9 cellular contexts compared by ENCODE assay signal in the genomic region with DNA sequence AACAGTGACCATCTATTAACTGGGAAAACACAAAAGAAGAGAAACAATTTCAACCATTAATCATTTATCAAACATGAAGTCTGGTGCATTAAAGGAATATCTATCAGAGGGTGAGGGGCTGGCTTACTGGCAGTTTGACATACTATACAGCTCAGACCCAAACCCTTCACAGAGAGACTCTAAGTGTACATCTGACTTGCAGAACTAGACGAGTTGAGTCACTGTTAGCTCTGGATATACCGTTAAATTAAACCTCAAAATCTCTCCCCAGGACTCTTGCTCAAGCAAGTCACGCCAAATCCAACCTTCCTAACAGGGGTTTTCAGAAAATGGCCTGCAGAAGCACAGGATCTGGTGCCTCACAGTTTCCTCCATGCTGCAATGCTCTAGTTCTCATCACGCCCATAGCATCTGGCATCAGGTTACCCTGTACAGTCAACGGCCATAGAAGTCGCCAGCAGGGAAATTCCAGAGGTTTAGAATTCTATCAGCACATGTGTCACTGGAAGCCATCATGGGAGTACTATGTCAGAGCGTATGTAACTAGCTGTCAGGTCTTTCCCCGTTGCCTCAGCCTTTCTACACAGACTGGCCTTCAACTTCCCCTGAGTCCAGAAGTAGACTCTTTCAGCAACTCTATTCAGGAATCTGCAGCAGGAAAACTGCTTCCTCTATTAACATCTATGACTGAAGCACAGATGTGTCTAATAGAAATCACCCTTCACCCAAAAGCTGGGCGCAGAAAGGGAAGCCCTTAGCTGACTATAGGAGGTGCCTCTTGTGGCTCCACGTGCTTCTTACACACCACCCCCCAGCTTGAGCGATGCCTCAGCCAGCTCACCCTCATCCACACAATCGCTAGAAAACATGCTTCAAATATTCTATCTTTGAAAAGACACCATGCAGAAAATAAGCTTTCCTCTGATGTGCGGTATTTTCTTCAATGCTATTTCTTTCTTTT. TPM values are rescaled to one million over a fixed set of nuclear protein-coding genes. Genes with fewer than 3 reads are reported as not detected.
DNase-seq lines count a peak whose midpoint lies in the region; ATAC-seq and TF ChIP-seq lines count a peak whose summit lies in the region.
"Had no signal": no experiment of that assay in that cellular context is flagged by ENCODE, and none has a peak within 500 bp of the region (broad histone marks: within the 10 kb centered on the region; RNA-seq: fewer than 3 reads in every experiment).

No MANE protein-coding gene starts in this region.

- H3K36me3 Mint-ChIP-seq in GM23338 (ENCODE audit: low read depth), result peaks cover 58% of the 10 kb centered on the region

- no peaks in the 10 kb centered on the region for H3K9me3 Mint-ChIP-seq in GM23338

- H3K36me3 ChIP-seq in stomach, result peaks cover 53 to 99% (median 96%) of the 10 kb centered on the region in 4 donors
- peaks cover 28% of the 10 kb centered on the region for H3K36me3 ChIP-seq in GM23338 (ENCODE audit: insufficient read depth)

- H2AFZ ChIP-seq in GM23338, result no peak overlapping the region

- H3K4me1 ChIP-seq in stomach (peaks cover 5 to 62% (median 35%) of the 10 kb centered on the region in 4 donors), GM23338 (ENCODE audit: insufficient read depth) (no peaks in the 10 kb centered on the region)

- H3K27ac Mint-ChIP-seq in GM23338, result no peak overlapping the region
- H3K27ac Mint-ChIP-seq: B cell had no signal

- H3K79me2 ChIP-seq in GM23338 (replicated peaks; ENCODE audit: insufficient read depth), result peaks cover 14% of the 10 kb centered on the region; the same call in 1 of the 2 replicates

- no peaks in the 10 kb centered on the region for H3K9me3 ChIP-seq in stomach

- H3K27me3 ChIP-seq in stomach (no peaks in the 10 kb centered on the region), GM23338 (ENCODE audit: insufficient read depth) (no peaks in the 10 kb centered on the region)

- no peaks in the 10 kb centered on the region for H3K9me2 ChIP-seq in GM23338 (ENCODE audit: insufficient read depth)

- no peaks in the 10 kb centered on the region; the same call in none of the 2 replicates for H3F3A ChIP-seq in GM23338 (replicated peaks; ENCODE audit: low read depth)

- H3K4me1 Mint-ChIP-seq in GM23338, result no peaks in the 10 kb centered on the region

- no peak for ATAC-seq in GM23338

- H3K4me3 Mint-ChIP-seq in GM23338, result no peak overlapping the region
- H3K4me3 Mint-ChIP-seq: B cell had no signal

- peaks cover 10% of the 10 kb centered on the region for H3K27me3 Mint-ChIP-seq in GM23338 (ENCODE audit: insufficient read depth, low read depth, poor library complexity)
- H3K27me3 Mint-ChIP-seq: B cell had no signal

- 65 to 81% (median 75%) methylated on average over 13 of the region's 13 CpGs for WGBS in stomach, 5 donors

- no peak overlapping the region for H3K27ac ChIP-seq in stomach
- H3K27ac ChIP-seq in GM23338 (ENCODE audit: low read depth), result no peak overlapping the region

- H4K20me1 ChIP-seq in GM23338 (replicated peaks; ENCODE audit: insufficient read depth), result peaks cover 18% of the 10 kb centered on the region

- intact Hi-C loops in stomach (cut with DNase I; ENCODE audit: low total_unique reads), result no loop called here

- DNase-seq in SIG-M5 treated with dmso at 0.1 percent for 504 hours (lab: John Stamatoyannopoulos, UW; ENCODE audit: unreplicated experiment) (peak; percentile 41), SIG-M5 (lab: John Stamatoyannopoulos, UW) (no peak), MV-4-11 (lab: John Stamatoyannopoulos, UW) (peak; percentile 61), dermis microvascular lymphatic vessel endothelial cell (ENCODE audit: low read depth in 2 of 2) (peak; percentile 30 to 56), stomach (no peak), NCI-H2029 treated with DMSO at 0.1 percent for 48 hours (lab: John Stamatoyannopoulos, UW) (no peak), GM23338 (ENCODE audit: low spot score) (no peak)
- DNase-seq in stimulated activated CD4-positive, alpha-beta T cell treated with anti-CD3 and anti-CD28 coated beads, Interleukin-15, amount 100 ng/mL, for 24 hours, result peak; percentile 58

- TF ChIP-seq POLR2A in stomach (IDR thresholded peaks at IDR 0.05), result no peak

- H3K4me3 ChIP-seq in stomach, result no peak overlapping the region
- no peak overlapping the region for H3K4me3 ChIP-seq in GM23338

- no peak for TF ChIP-seq EP300 in stomach (IDR thresholded peaks at IDR 0.05)

- no peak for TF ChIP-seq CTCF in stomach (IDR thresholded peaks at IDR 0.05)
- TF ChIP-seq CTCF in GM23338 (conservative IDR thresholded peaks at IDR 0.05; ENCODE audit: low read depth in 2 of 2), result no peak

- H3K4me2 ChIP-seq in GM23338, result no peak overlapping the region

TF ChIP-seq in GM23338, 12 proteins besides CTCF, POLR2A, EP300 and RAD21 (continues in another document):
- TF ChIP-seq EZH2 (IDR thresholded peaks at IDR 0.05; ENCODE audit: low read depth, unreplicated experiment) (no peak), CREB1 (CRISPR knock-in tag; IDR thresholded peaks at IDR 0.05; ENCODE audit: low read depth) (no peak), JUNB (IDR thresholded peaks at IDR 0.05; ENCODE audit: unreplicated experiment) (no peak), EZH2phosphoT487 (IDR thresholded peaks at IDR 0.05; ENCODE audit: unreplicated experiment) (no peak)
- TF ChIP-seq, protein P1, sequence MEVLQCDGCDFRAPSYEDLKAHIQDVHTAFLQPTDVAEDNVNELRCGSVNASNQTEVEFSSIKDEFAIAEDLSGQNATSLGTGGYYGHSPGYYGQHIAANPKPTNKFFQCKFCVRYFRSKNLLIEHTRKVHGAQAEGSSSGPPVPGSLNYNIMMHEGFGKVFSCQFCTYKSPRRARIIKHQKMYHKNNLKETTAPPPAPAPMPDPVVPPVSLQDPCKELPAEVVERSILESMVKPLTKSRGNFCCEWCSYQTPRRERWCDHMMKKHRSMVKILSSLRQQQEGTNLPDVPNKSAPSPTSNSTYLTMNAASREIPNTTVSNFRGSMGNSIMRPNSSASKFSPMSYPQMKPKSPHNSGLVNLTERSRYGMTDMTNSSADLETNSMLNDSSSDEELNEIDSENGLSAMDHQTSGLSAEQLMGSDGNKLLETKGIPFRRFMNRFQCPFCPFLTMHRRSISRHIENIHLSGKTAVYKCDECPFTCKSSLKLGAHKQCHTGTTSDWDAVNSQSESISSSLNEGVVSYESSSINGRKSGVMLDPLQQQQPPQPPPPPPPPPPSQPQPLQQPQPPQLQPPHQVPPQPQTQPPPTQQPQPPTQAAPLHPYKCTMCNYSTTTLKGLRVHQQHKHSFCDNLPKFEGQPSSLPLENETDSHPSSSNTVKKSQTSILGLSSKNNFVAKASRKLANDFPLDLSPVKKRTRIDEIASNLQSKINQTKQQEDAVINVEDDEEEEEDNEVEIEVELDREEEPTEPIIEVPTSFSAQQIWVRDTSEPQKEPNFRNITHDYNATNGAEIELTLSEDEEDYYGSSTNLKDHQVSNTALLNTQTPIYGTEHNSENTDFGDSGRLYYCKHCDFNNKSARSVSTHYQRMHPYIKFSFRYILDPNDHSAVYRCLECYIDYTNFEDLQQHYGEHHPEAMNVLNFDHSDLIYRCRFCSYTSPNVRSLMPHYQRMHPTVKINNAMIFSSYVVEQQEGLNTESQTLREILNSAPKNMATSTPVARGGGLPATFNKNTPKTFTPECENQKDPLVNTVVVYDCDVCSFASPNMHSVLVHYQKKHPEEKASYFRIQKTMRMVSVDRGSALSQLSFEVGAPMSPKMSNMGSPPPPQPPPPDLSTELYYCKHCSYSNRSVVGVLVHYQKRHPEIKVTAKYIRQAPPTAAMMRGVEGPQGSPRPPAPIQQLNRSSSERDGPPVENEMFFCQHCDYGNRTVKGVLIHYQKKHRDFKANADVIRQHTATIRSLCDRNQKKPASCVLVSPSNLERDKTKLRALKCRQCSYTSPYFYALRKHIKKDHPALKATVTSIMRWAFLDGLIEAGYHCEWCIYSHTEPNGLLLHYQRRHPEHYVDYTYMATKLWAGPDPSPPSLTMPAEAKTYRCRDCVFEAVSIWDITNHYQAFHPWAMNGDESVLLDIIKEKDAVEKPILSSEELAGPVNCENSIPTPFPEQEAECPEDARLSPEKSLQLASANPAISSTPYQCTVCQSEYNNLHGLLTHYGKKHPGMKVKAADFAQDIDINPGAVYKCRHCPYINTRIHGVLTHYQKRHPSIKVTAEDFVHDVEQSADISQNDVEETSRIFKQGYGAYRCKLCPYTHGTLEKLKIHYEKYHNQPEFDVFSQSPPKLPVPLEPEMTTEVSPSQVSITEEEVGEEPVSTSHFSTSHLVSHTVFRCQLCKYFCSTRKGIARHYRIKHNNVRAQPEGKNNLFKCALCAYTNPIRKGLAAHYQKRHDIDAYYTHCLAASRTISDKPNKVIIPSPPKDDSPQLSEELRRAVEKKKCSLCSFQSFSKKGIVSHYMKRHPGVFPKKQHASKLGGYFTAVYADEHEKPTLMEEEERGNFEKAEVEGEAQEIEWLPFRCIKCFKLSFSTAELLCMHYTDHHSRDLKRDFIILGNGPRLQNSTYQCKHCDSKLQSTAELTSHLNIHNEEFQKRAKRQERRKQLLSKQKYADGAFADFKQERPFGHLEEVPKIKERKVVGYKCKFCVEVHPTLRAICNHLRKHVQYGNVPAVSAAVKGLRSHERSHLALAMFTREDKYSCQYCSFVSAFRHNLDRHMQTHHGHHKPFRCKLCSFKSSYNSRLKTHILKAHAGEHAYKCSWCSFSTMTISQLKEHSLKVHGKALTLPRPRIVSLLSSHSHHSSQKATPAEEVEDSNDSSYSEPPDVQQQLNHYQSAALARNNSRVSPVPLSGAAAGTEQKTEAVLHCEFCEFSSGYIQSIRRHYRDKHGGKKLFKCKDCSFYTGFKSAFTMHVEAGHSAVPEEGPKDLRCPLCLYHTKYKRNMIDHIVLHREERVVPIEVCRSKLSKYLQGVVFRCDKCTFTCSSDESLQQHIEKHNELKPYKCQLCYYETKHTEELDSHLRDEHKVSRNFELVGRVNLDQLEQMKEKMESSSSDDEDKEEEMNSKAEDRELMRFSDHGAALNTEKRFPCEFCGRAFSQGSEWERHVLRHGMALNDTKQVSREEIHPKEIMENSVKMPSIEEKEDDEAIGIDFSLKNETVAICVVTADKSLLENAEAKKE (CRISPR knock-in tag; IDR thresholded peaks at IDR 0.05), result no peak

RNA-seq across cellular contexts. Expression of gene TGOLN2, which starts 9.3 kb away (rescaled TPM):
- total RNA-seq in dermis microvascular lymphatic vessel endothelial cell (56.1 and 70.3 TPM in 2 replicates), stomach (100 to 1,000 TPM; 104 to 232 (median 181) TPM)
- polyA plus RNA-seq in stomach (10 to 100 TPM; 10.8 to 21.7 (median 13.0) TPM), GM23338 (2016; fragmentation: Nextera tagmentation; extraction: Ambion mirVana) (17.8 and 20.8 TPM in 2 replicates)
- total RNA-seq in GM23338 (2014; rRNA removed; shearing (Covaris generic)), result 48.3 and 49.4 TPM in 2 replicates

RNA-seq across cellular contexts. Expression of gene RETSAT, which starts 35.8 kb away (rescaled TPM):
- total RNA-seq in dermis microvascular lymphatic vessel endothelial cell (51.6 and 54.1 TPM in 2 replicates), stomach (10 to 100 TPM; 22.2 to 90.1 (median 83.9) TPM)
- polyA plus RNA-seq in stomach (10 to 100 TPM; 11.5 to 23.9 (median 19.4) TPM), GM23338 (2016; fragmentation: Nextera tagmentation; extraction: Ambion mirVana) (2.3 and 2.6 TPM in 2 replicates)
- total RNA-seq in GM23338 (2014; rRNA removed; shearing (Covaris generic)), result 12.5 and 16.4 TPM in 2 replicates

RNA-seq across cellular contexts. Expression of gene ELMOD3, which starts 36.1 kb away (rescaled TPM):
- total RNA-seq in dermis microvascular lymphatic vessel endothelial cell (6.9 and 9.6 TPM in 2 replicates), stomach (10 to 100 TPM; 16.9 to 43.8 (median 21.7) TPM)
- polyA plus RNA-seq in stomach (10 to 100 TPM; 13.4 to 19.7 (median 17.0) TPM), GM23338 (2016; fragmentation: Nextera tagmentation; extraction: Ambion mirVana) (5.9 and 8.6 TPM in 2 replicates)
- total RNA-seq in GM23338 (2014; rRNA removed; shearing (Covaris generic)), result 7.1 and 8.9 TPM in 2 replicates

Comparison
In these comparisons a context has a peak if more than half of its experiments do, and no peak if none do; other contexts are left out.
1. DNase-seq: peak in SIG-M5 treated with dmso at 0.1 percent for 504 hours (single experiment), MV-4-11 (single experiment), dermis microvascular lymphatic vessel endothelial cell (2 of 2) and stimulated activated CD4-positive, alpha-beta T cell treated with anti-CD3 and anti-CD28 coated beads, Interleukin-15, amount 100 ng/mL, for 24 hours (single experiment); none in SIG-M5 (single experiment), stomach (single experiment), NCI-H2029 treated with DMSO at 0.1 percent for 48 hours (single experiment) and GM23338 (single experiment).